ENCODE assay signal across 8 cellular contexts in the genomic region with DNA sequence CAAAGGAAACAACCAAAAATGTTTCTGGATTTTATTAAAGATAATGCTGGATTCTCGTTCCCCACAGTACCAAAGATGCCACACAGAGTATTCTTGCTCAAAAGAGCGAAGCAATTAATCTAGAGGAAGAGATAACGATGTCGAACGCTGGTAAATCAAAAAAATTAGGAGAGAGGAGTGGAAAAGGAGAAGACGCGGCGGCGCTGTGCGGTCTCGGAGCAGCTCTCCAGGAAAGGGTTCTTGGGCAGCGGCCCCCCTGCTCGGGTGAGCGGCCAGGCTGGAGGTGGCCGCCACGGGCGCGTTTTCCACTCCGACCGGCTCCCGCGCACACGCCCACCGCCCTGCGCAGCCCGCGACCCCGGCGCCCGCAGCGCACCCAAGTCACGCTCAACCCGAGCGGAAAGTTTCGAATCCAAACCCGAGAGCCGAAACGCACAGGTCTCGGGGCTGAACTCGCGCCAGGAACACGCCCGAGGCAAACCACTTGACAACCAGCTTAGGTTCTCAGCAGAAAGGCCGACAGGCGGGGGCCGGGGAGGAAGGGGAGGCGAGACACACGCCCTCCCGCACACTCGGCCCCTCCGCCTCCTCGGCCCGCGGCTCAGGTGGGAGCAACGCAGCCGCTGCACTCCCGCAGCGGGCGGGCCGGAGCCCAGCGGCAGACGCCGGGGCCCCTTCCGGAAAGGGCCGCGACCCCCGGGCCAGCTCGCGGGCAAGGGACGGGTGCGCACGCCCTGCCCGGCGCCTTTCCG. TPM values are rescaled to one million over a fixed set of nuclear protein-coding genes. Genes with fewer than 3 reads are reported as not detected.
A peak's percentile ranks its signal among the peaks of the same experiment; 100 is the strongest.
DNase-seq lines count a peak whose midpoint lies in the region; ATAC-seq and TF ChIP-seq lines count a peak whose summit lies in the region.

No MANE protein-coding gene starts in this region.

- H3K79me2 ChIP-seq in DOHH2 (ENCODE audit: control insufficient read depth, low read length) (peaks cover 25% of the 10 kb centered on the region), hepatocyte (peaks cover 45% of the 10 kb centered on the region)

- H3K27me3 ChIP-seq in DOHH2 (ENCODE audit: control insufficient read depth, low read length) (peaks cover 36% of the 10 kb centered on the region), hepatocyte (no peaks in the 10 kb centered on the region)

- DNase-seq in KBM-7: peak; percentile 65
- DNase-seq in T-helper 1 cell: peak; percentile 25 to 54 (median 38)
- no peak for DNase-seq in astrocyte of the cerebellum (ENCODE audit: low read depth)
- DNase-seq in hepatocyte (ENCODE audit: low spot score): peak; percentile 68
- peak; percentile 86 for DNase-seq in retina
- no peak for DNase-seq in NOMO-1 treated with dmso at 0.1 percent for 144 hours (lab: John Stamatoyannopoulos, UW; ENCODE audit: unreplicated experiment)

- no peaks in the 10 kb centered on the region for H3K9me3 ChIP-seq in DOHH2 (ENCODE audit: control insufficient read depth, insufficient read depth, low read length)
- no peaks in the 10 kb centered on the region for H3K9me3 ChIP-seq in hepatocyte (ENCODE audit: low read depth)

- H3K27ac ChIP-seq in DOHH2 (ENCODE audit: low read depth, low read length) (no peak overlapping the region), hepatocyte (peak overlapping the region; percentile 52)

- peaks cover 18% of the 10 kb centered on the region for H3F3A ChIP-seq in DOHH2 (ENCODE audit: control insufficient read depth, insufficient read depth)

- H3K4me2 ChIP-seq in DOHH2 (ENCODE audit: low read length) (peak overlapping the region; percentile 97), hepatocyte (peak overlapping the region; percentile 88)

- ATAC-seq in GM21723 (IDR thresholded peaks at IDR 0.05; ENCODE audit: unreplicated experiment): peak; percentile 50

- TF ChIP-seq CTCF in DOHH2 (IDR thresholded peaks at IDR 0.05; ENCODE audit: low read depth, low read length, poor library complexity, severe bottlenecking) (peak; percentile 13), astrocyte of the cerebellum (IDR thresholded peaks at IDR 0.05; ENCODE audit: low read depth, low read length, missing control alignments) (no peak), hepatocyte (IDR thresholded peaks at IDR 0.05; ENCODE audit: poor library complexity) (peak; percentile 26)

- no peaks in the 10 kb centered on the region for H3K36me3 ChIP-seq in DOHH2 (ENCODE audit: control insufficient read depth, low read length)
- H3K36me3 ChIP-seq in hepatocyte (replicated peaks; ENCODE audit: insufficient read depth, low read depth): no peaks in the 10 kb centered on the region

- peaks cover 15% of the 10 kb centered on the region for H3K4me1 ChIP-seq in DOHH2 (ENCODE audit: control insufficient read depth, low read length)
- peaks cover 10% of the 10 kb centered on the region for H3K4me1 ChIP-seq in hepatocyte (ENCODE audit: insufficient read depth)

- H4K20me1 ChIP-seq in DOHH2 (ENCODE audit: control insufficient read depth, insufficient read depth, low read depth, low read length) (peaks cover 10% of the 10 kb centered on the region), hepatocyte (ENCODE audit: insufficient read depth, poor library complexity, severe bottlenecking) (peaks cover 18% of the 10 kb centered on the region)

- peak overlapping the region; percentile 92 for H2AFZ ChIP-seq in hepatocyte

- H3K9me2 ChIP-seq in DOHH2 (replicated peaks; ENCODE audit: control insufficient read depth, low read length): no peaks in the 10 kb centered on the region
- H3K9me2 ChIP-seq in hepatocyte (replicated peaks; ENCODE audit: insufficient read depth): no peaks in the 10 kb centered on the region

- in situ Hi-C loops in KBM-7 (cut with MboI; ENCODE audit: low pct_unique_long_range_greater_than_20kb, low sequenced_read_pairs) (no loop called here), astrocyte of the cerebellum (cut with HindIII; ENCODE audit: low sequenced_read_pairs) (no loop called here)

- under 1% methylated on average over 46 of the region's 75 CpGs for WGBS in hepatocyte (ENCODE audit: low lambda C conversion rate, missing lambda C conversion rate)

- H3K4me3 ChIP-seq in DOHH2 (ENCODE audit: low read length): peak overlapping the region; percentile 90
- H3K4me3 ChIP-seq in astrocyte of the cerebellum (ENCODE audit: low read depth, low read length): peak overlapping the region; percentile 80
- H3K4me3 ChIP-seq in hepatocyte: peak overlapping the region; percentile 100

RNA-seq across cellular contexts. Expression of a gene that starts 0.9 kb away (rescaled TPM):
- total RNA-seq in hepatocyte: 31.1 and 46.1 TPM in 2 replicates
- polyA plus RNA-seq in hepatocyte: 41.4 and 45.1 TPM in 2 replicates

Comparison
In these comparisons a context has a peak if more than half of its experiments do, and no peak if none do; other contexts are left out.
1. DNase-seq: peak in KBM-7 (single experiment), T-helper 1 cell (5 of 5), hepatocyte (single experiment) and retina (single experiment); none in astrocyte of the cerebellum (single experiment) and NOMO-1 treated with dmso at 0.1 percent for 144 hours (single experiment).
2. Peak in every context shown above with its lines, with median percentiles within 50 percentile points of each other: H3K4me3 ChIP-seq.